1 cellular context compared by ENCODE assay signal in genomic region chr10:71269301-71270288, GRCh38.
TF ChIP-seq lines count a peak whose summit lies in the region.

No MANE protein-coding gene starts in this region.

TF ChIP-seq in IMR-90, 13 proteins besides CTCF, POLR2A, EP300 and RAD21 (continued from another document):
- TF ChIP-seq USF2 (IDR thresholded peaks at IDR 0.05; ENCODE audit: low read depth, low read length), result no peak
TF ChIP-seq in IMR-90: peak in this region for 0.
